ENCODE assay signal across 11 cellular contexts in the genomic region with DNA sequence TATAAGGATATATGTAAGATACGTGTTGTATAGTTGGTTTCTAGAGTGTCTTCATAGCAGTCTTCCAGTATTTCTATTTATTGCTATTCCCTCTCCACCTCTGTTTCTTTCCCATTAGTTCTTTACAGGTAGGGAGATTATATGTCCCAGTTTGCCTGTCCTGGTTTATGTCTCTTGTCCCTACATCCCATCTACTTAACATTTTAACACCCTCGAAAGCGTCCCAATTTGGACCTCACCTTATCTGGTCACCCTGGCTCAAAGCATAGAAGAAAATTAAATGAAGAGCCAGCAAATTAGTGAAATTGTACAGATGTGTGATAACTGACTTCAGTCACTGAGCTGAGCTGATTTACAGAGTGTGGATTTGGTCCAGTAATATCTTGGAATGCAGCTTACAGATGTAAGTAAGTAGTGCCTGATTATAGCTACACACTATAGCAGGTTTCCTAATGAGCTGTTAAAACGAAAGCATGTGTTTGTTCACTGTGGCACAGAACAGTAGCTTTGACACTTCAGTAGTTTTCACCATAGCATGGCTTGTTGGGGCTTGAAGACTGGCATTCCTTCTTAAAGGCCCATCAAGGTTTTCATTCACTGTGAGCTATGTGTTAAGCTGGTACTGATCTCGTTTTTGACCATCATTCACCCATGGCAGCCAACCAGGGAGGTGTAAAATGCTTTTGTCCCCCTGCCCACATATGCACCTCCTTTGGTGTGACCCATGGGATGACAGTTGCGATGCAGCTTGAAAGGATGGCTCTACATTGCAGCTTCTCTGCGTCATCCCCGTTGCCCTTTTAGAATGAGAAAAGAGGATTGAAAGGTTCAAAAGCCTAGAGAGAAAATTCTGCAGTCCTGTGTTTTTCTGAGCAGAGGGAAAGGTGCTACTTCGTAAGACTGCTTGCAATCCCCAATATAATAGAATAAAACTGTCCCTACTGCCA.
DNase-seq lines count a peak whose midpoint lies in the region; FAIRE-seq and TF ChIP-seq lines count a peak whose summit lies in the region.
"Had no signal": no experiment of that assay in that cellular context is flagged by ENCODE, and none has a peak within 500 bp of the region (broad histone marks: within the 10 kb centered on the region; RNA-seq: fewer than 3 reads in every experiment).

No MANE protein-coding gene starts in this region.

- H3K9ac ChIP-seq in OCI-LY3 (ENCODE audit: low read length), result no peak overlapping the region

- H3K27me3 ChIP-seq in OCI-LY3 (ENCODE audit: low read depth, low read length), result no peaks in the 10 kb centered on the region

- TF ChIP-seq CTCF in OCI-LY3 (IDR thresholded peaks at IDR 0.05; ENCODE audit: low read depth, low read length) (no peak), foreskin fibroblast (IDR thresholded peaks at IDR 0.05; ENCODE audit: low read depth, low read length) (no peak)

- H3K4me2 ChIP-seq in OCI-LY3 (ENCODE audit: low read length), result 0 out of 2 replicates have a peak overlapping the region, but pooled peaks have one; percentile 6

- peak; percentile 35 for FAIRE-seq in GM19239 (lab: Jason Lieb, UNC)

- DNase-seq in GM19239 (ENCODE audit: insufficient read length, low spot score), result no peak
- peak; percentile 30 for DNase-seq in fibroblast of peridontal ligament (ENCODE audit: extremely low read depth)
- peak; percentile 84 for DNase-seq in renal cortical epithelial cell (ENCODE audit: low read depth)
- DNase-seq in Kasumi-1 (lab: John Stamatoyannopoulos, UW), result no peak
- no peak for DNase-seq in middle frontal gyrus (ENCODE audit: extremely low spot score, low spot score)
- DNase-seq in foreskin fibroblast, result no peak
- no peak for DNase-seq in activated effector memory CD4-positive, alpha-beta T cell treated with Interleukin-2 at 50 U/mL for 16 hours
- DNase-seq: KG1; NCI-H774; stimulated activated CD4-positive, alpha-beta T cell treated with anti-CD3 and anti-CD28 coated beads, Interleukin-4, amount 100 ng/mL, for 24 hours had no signal

- H4K20me1 ChIP-seq in OCI-LY3 (ENCODE audit: insufficient read depth, low read length), result no peaks in the 10 kb centered on the region

- no peaks in the 10 kb centered on the region for H3K9me3 ChIP-seq in OCI-LY3 (ENCODE audit: insufficient read depth, low read length)

- no peak overlapping the region for H2AFZ ChIP-seq in OCI-LY3 (ENCODE audit: low read depth, low read length)

- no peaks in the 10 kb centered on the region for H3K79me2 ChIP-seq in OCI-LY3 (ENCODE audit: low read length)

- H3K4me1 ChIP-seq in OCI-LY3 (ENCODE audit: low read length), result peaks cover 27% of the 10 kb centered on the region

- H3K27ac ChIP-seq in OCI-LY3 (ENCODE audit: low read length), result no peak overlapping the region

- H3K4me3 ChIP-seq in OCI-LY3 (ENCODE audit: low read length) (no peak overlapping the region), foreskin fibroblast (ENCODE audit: low read depth in 1 of 2, low read length in 2 of 2) (no peak overlapping the region)

- H3K36me3 ChIP-seq in OCI-LY3 (replicated peaks; ENCODE audit: low read depth, low read length), result no peaks in the 10 kb centered on the region

Comparison
In these comparisons a context has a peak if more than half of its experiments do, and no peak if none do; other contexts are left out.
1. DNase-seq: peak in fibroblast of peridontal ligament (single experiment) and renal cortical epithelial cell (single experiment); none in GM19239 (single experiment), Kasumi-1 (0 of 2), middle frontal gyrus (single experiment), foreskin fibroblast (0 of 2) and activated effector memory CD4-positive, alpha-beta T cell treated with Interleukin-2 at 50 U/mL for 16 hours (single experiment).